ENCODE assay signal across 8 cellular contexts in genomic region chr11:93741882-93742226, GRCh38. TPM values are rescaled to one million over a fixed set of nuclear protein-coding genes. Genes with fewer than 3 reads are reported as not detected.
DNase-seq lines count a peak whose midpoint lies in the region; ATAC-seq and TF ChIP-seq lines count a peak whose summit lies in the region.

No MANE protein-coding gene starts in this region.

- peak overlapping the region; percentile 100 for H3K27ac Mint-ChIP-seq in activated naive CD8-positive, alpha-beta T cell treated with anti-CD3 and anti-CD28 coated beads for 36 hours

- intact Hi-C loops in left ventricle myocardium superior (cut with micrococcal nuclease), result loop anchor here (5.0 kb wide), 1 partner anchor 40 kb away; the partner anchor contains the start of gene MED17

- peak; percentile 70 for DNase-seq in ELR (ENCODE audit: low read depth)
- peak; percentile 77 for DNase-seq in LHCN-M2 (ENCODE audit: low read depth)
- DNase-seq in activated naive CD8-positive, alpha-beta T cell treated with anti-CD3 and anti-CD28 coated beads for 36 hours, result no peak
- DNase-seq in left ventricle myocardium superior, result no peak
- DNase-seq in retinal pigment epithelial cell (ENCODE audit: low read depth), result no peak
- DNase-seq in NOMO-1 treated with DMSO at 0.1 percent for 48 hours (lab: John Stamatoyannopoulos, UW; ENCODE audit: unreplicated experiment), result no peak

- ATAC-seq in GM21619 (IDR thresholded peaks at IDR 0.05; ENCODE audit: unreplicated experiment), result peak; percentile 4
- peak; percentile 56 for ATAC-seq in left ventricle myocardium superior
- ATAC-seq in GM19452 (IDR thresholded peaks at IDR 0.05; ENCODE audit: unreplicated experiment), result no peak

- H3K4me1 Mint-ChIP-seq in activated naive CD8-positive, alpha-beta T cell treated with anti-CD3 and anti-CD28 coated beads for 36 hours, result peaks cover 35% of the 10 kb centered on the region

- H3K27me3 Mint-ChIP-seq in activated naive CD8-positive, alpha-beta T cell treated with anti-CD3 and anti-CD28 coated beads for 36 hours, result peaks cover 11% of the 10 kb centered on the region

- TF ChIP-seq CTCF in retinal pigment epithelial cell (conservative IDR thresholded peaks at IDR 0.05; ENCODE audit: low read depth, low read length), result no peak

- peaks cover 52% of the 10 kb centered on the region for H3K36me3 Mint-ChIP-seq in activated naive CD8-positive, alpha-beta T cell treated with anti-CD3 and anti-CD28 coated beads for 36 hours

- no peaks in the 10 kb centered on the region for H3K9me3 Mint-ChIP-seq in activated naive CD8-positive, alpha-beta T cell treated with anti-CD3 and anti-CD28 coated beads for 36 hours

- peak overlapping the region; percentile 100 for H3K4me3 Mint-ChIP-seq in activated naive CD8-positive, alpha-beta T cell treated with anti-CD3 and anti-CD28 coated beads for 36 hours

- peak overlapping the region; percentile 97 for H3K4me3 ChIP-seq in retinal pigment epithelial cell (ENCODE audit: low read length)

RNA-seq across cellular contexts. Expression of gene C11orf54, which starts 0.4 kb away (rescaled TPM):
- 9.7 and 18.1 TPM in 2 replicates for total RNA-seq in LHCN-M2 (2014; rRNA removed)
- polyA plus RNA-seq in LHCN-M2 (2012), result 5.3 TPM
- total RNA-seq in activated naive CD8-positive, alpha-beta T cell treated with anti-CD3 and anti-CD28 coated beads for 36 hours, result 10 to 100 TPM; 12.7 to 14.5 TPM
- 36.4 TPM for total RNA-seq in left ventricle myocardium superior

RNA-seq across cellular contexts. Expression of gene TAF1D, which starts 0.6 kb away (rescaled TPM):
- 164 and 179 TPM in 2 replicates for total RNA-seq in LHCN-M2 (2014; rRNA removed)
- 44.1 TPM for polyA plus RNA-seq in LHCN-M2 (2012)
- 100 to 1,000 TPM; 314 to 324 TPM for total RNA-seq in activated naive CD8-positive, alpha-beta T cell treated with anti-CD3 and anti-CD28 coated beads for 36 hours
- total RNA-seq in left ventricle myocardium superior, result 36.1 TPM

RNA-seq across cellular contexts. Expression of gene MED17, which starts 42.2 kb away (rescaled TPM):
- 27.9 and 28.9 TPM in 2 replicates for total RNA-seq in LHCN-M2 (2014; rRNA removed)
- 11.4 TPM for polyA plus RNA-seq in LHCN-M2 (2012)
- 10 to 100 TPM; 30.8 to 33.2 TPM for total RNA-seq in activated naive CD8-positive, alpha-beta T cell treated with anti-CD3 and anti-CD28 coated beads for 36 hours
- 20.3 TPM for total RNA-seq in left ventricle myocardium superior

Comparison
In these comparisons a context has a peak if more than half of its experiments do, and no peak if none do; other contexts are left out.
1. DNase-seq: peak in ELR (single experiment) and LHCN-M2 (single experiment); none in activated naive CD8-positive, alpha-beta T cell treated with anti-CD3 and anti-CD28 coated beads for 36 hours (single experiment), left ventricle myocardium superior (single experiment), retinal pigment epithelial cell (single experiment) and NOMO-1 treated with DMSO at 0.1 percent for 48 hours (single experiment).